In the genomic region with DNA sequence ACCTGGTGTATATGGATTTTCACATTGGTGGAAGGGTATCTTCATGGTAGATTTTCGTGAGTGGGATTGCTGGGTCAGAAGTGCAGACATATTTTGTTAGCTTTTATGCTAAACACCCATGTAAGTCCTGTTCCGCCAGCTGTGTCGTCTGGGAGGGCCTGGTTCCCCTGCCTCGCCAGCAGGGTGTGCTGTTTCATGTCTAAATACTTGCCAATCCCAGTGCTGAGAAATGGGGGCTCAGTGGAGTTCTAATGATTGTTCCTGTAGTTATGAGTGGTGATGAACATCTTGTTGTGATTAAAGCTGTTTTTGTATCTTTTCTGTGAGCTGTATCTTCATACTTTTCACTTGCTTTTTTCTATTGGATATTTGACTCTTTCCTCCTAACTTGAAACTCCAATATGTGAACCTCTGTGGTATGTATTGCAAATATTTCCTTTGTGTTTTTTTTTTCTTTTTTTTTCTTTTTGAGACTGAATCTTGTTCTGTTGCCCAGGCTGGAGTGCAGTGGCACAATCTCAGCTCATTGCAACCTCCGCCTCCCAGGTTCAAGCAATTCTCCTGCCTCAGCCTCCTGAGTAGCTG, we compare ENCODE assay signal across 8 cellular contexts. TPM values are rescaled to one million over a fixed set of nuclear protein-coding genes. Genes with fewer than 3 reads are reported as not detected.
A peak's percentile ranks its signal among the peaks of the same experiment; 100 is the strongest.
DNase-seq lines count a peak whose midpoint lies in the region; ATAC-seq and TF ChIP-seq lines count a peak whose summit lies in the region.

No MANE protein-coding gene starts in this region.

- H3K27me3 ChIP-seq in A673 (replicated peaks; ENCODE audit: insufficient read depth, low read depth, low read length, poor library complexity) (no peaks in the 10 kb centered on the region), stomach (no peaks in the 10 kb centered on the region)

- H3K27ac ChIP-seq in A673 (ENCODE audit: low read depth, low read length, poor library complexity, severe bottlenecking) (no peak overlapping the region), stomach (peak overlapping the region in 3 of 5 donors; percentile 60 to 62 (median 61))

- ATAC-seq in left colon (peak; percentile 66), GM21529 (IDR thresholded peaks at IDR 0.05; ENCODE audit: unreplicated experiment) (no peak)

- BruUV-seq in A673 (replicated peaks; lab: Mats Ljungman, UMichigan), result no TSS peak

- TF ChIP-seq POLR2A in stomach (IDR thresholded peaks at IDR 0.05), result no peak

- DNase-seq in A673 (ENCODE audit: low spot score) (peak; percentile 71), GM13977 (ENCODE audit: low spot score) (peak; percentile 73), RKO (ENCODE audit: low spot score) (peak; percentile 60), astrocyte of the hippocampus (ENCODE audit: low read depth, low spot score) (peak; percentile 53), left colon (no peak), stomach (no peak), retina (no peak)

- TF ChIP-seq EP300 in stomach (IDR thresholded peaks at IDR 0.05), result no peak

- H3K36me3 ChIP-seq in A673 (ENCODE audit: insufficient read depth, low read length, poor library complexity, severe bottlenecking), result no peaks in the 10 kb centered on the region
- H3K36me3 ChIP-seq in stomach, result peaks cover 0 to 19% (median 17%) of the 10 kb centered on the region in 4 donors

- CTCF ChIA-PET in A673 (lab: Charles Lee), result interaction anchor here (0.6 to 1.3 kb wide), 6 partner anchors 25 to 487 kb away, joined by 3 to 16 read pairs (median 6); no protein-coding TSS in a partner anchor

- H3K4me1 ChIP-seq in A673 (ENCODE audit: insufficient read depth, low read length, poor library complexity, severe bottlenecking), result no peaks in the 10 kb centered on the region
- H3K4me1 ChIP-seq in stomach, result peaks cover 0 to 48% (median 28%) of the 10 kb centered on the region in 4 donors

- POLR2A ChIA-PET in A673 (lab: Charles Lee; ENCODE audit: low non-redundant PET), result interaction anchor here (0.7 kb wide), 1 partner anchor 98 kb away, joined by 4 read pairs; no protein-coding TSS in a partner anchor

- peak; percentile 89 for TF ChIP-seq CTCF in A673 (conservative IDR thresholded peaks at IDR 0.05; ENCODE audit: low read depth, low read length)
- TF ChIP-seq CTCF in GM13977 (IDR thresholded peaks at IDR 0.05; ENCODE audit: extremely low read depth, insufficient read depth, missing control alignments), result peak; percentile 73
- TF ChIP-seq CTCF in stomach (IDR thresholded peaks at IDR 0.05), result peak in 5 of 7 experiments; percentile 39 to 52 (median 42)

- in situ Hi-C loops in GM13977 (cut with MboI; ENCODE audit: low pct_unique_long_range_greater_than_20kb, low sequenced_read_pairs, unreplicated experiment), result no loop called here

- H3K4me3 ChIP-seq in A673 (ENCODE audit: low read depth, low read length, poor library complexity, severe bottlenecking) (no peak overlapping the region), stomach (no peak overlapping the region)

- 73 to 78% (median 77%) methylated on average over 5 of the region's 5 CpGs for WGBS in stomach, 5 donors

- H3K9me3 ChIP-seq in A673 (ENCODE audit: low read depth, low read length, poor library complexity, severe bottlenecking) (no peaks in the 10 kb centered on the region), stomach (no peaks in the 10 kb centered on the region)

- intact Hi-C loops in A673 (cut with micrococcal nuclease; ENCODE audit: unreplicated experiment), result no loop called here
- intact Hi-C loops in left colon (cut with DNase I, micrococcal nuclease), result no loop called here
- intact Hi-C loops in stomach (cut with DNase I; ENCODE audit: low total_unique reads), result no loop called here

RNA-seq across cellular contexts. Expression of a gene that starts 32.7 kb away (rescaled TPM):
- total RNA-seq in A673 (2021) (30.0 and 34.8 TPM in 2 replicates), left colon (10 to 100 TPM; 43.9 to 46.2 TPM), stomach (100 to 1,000 TPM in 2 of 5 donors, 10 to 100 TPM in 3; 22.9 to 202 (median 59.1) TPM)
- polyA plus RNA-seq in stomach, result 10 to 100 TPM in 2 of 3 donors, 1 to 10 TPM in 1; 5.2 to 10.1 (median 10.0) TPM

Comparison
In these comparisons a context has a peak if more than half of its experiments do, and no peak if none do; other contexts are left out.
1. DNase-seq: peak in A673 (single experiment), GM13977 (single experiment), RKO (single experiment) and astrocyte of the hippocampus (single experiment); none in left colon (0 of 2), stomach (single experiment) and retina (single experiment).
2. Peak in every context shown above with its lines, with median percentiles within 50 percentile points of each other: CTCF ChIP-seq.